ENCODE assay signal across 36 cellular contexts in the genomic region with DNA sequence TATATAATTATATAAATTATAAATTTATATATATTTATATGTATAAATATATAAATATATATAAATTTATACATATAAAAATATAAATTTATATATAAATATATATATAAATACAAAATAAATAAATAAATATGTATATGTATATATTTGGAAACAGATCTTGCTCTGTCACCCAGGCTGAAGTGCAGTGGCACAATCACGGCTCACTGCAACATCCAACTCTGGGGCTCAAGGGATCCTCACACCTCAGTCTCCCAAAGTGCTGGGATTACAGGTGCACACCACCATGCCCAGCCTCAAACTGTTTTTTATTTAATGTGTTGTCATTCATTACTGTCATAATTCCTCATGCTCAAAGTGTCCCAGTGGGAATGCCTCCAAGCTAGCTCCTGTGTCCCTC.
"Had no signal": no experiment of that assay in that cellular context is flagged by ENCODE, and none has a peak within 500 bp of the region (broad histone marks: within the 10 kb centered on the region; RNA-seq: fewer than 3 reads in every experiment).

No MANE protein-coding gene starts in this region.

- H3K27ac Mint-ChIP-seq: activated CD4-positive, alpha-beta T cell treated with anti-CD3 and anti-CD28 coated beads, Interleukin-2, amount 10 ng/mL, durations not matched to agents 24 days and 14 days; activated CD8-positive, alpha-beta T cell treated with anti-CD3 and anti-CD28 coated beads, Interleukin-2, amount 10 ng/mL, durations not matched to agents 7 days and 5 days; activated naive CD8-positive, alpha-beta T cell; activated naive CD8-positive, alpha-beta T cell treated with anti-CD3 and anti-CD28 coated beads, Interleukin-2, amount 50 U/mL, for 24 hours; activated T-cell treated with anti-CD3 and anti-CD28 coated beads, Interleukin-2, amount 50 U/mL, for 24 hours; activated T-helper 2 cell treated with anti-CD3 and anti-CD28 coated beads, Interferon-gamma antibody, Interleukin-2, Interleukin-4, amounts not matched to agents 10 μg/mL and 5 μg/mL and 100 μg/mL, durations not matched to agents 14 hours and 24 hours and 36 hours had no signal

- H3K4me2 ChIP-seq: KMS-11 had no signal

- H3K4me3 Mint-ChIP-seq: activated CD4-positive, alpha-beta T cell treated with anti-CD3 and anti-CD28 coated beads, Interleukin-2, amount 10 ng/mL, durations not matched to agents 24 days and 14 days; activated CD8-positive, alpha-beta T cell treated with anti-CD3 and anti-CD28 coated beads, Interleukin-2, amount 10 ng/mL, durations not matched to agents 7 days and 5 days; activated naive CD8-positive, alpha-beta T cell; activated naive CD8-positive, alpha-beta T cell treated with anti-CD3 and anti-CD28 coated beads, Interleukin-2, amount 50 U/mL, for 24 hours; activated T-cell treated with anti-CD3 and anti-CD28 coated beads, Interleukin-2, amount 50 U/mL, for 24 hours had no signal

- H3K9me3 Mint-ChIP-seq: activated CD4-positive, alpha-beta T cell treated with anti-CD3 and anti-CD28 coated beads, Interleukin-2, amount 10 ng/mL, durations not matched to agents 24 days and 14 days; activated naive CD8-positive, alpha-beta T cell treated with anti-CD3 and anti-CD28 coated beads, Interleukin-2, amount 50 U/mL, for 24 hours; activated T-cell treated with anti-CD3 and anti-CD28 coated beads, Interleukin-2, amount 50 U/mL, for 24 hours; activated T-helper 2 cell treated with anti-CD3 and anti-CD28 coated beads, Interferon-gamma antibody, Interleukin-2, Interleukin-4, amounts not matched to agents 10 μg/mL and 5 μg/mL and 100 μg/mL, durations not matched to agents 14 hours and 24 hours and 36 hours had no signal

- DNase-seq: activated CD4-positive, alpha-beta T cell treated with anti-CD3 and anti-CD28 coated beads for 1 hour; activated CD4-positive, alpha-beta T cell treated with anti-CD3 and anti-CD28 coated beads, Interleukin-2, amount 10 ng/mL, durations not matched to agents 24 days and 14 days; activated CD4-positive, alpha-beta T cell treated with anti-CD3 and anti-CD28 coated beads, Interleukin-2, amount 50 U/mL, for 48 hours; activated CD4-positive, CD25-positive, alpha-beta regulatory T cell; activated CD8-positive, alpha-beta T cell treated with anti-CD3 and anti-CD28 coated beads, Interleukin-2, amount 10 ng/mL, durations not matched to agents 7 days and 5 days; activated gamma-delta T cell; activated naive CD4-positive, alpha-beta T cell treated with Interleukin-2 at 50 U/mL for 16 hours; activated naive CD8-positive, alpha-beta T cell treated with anti-CD3 and anti-CD28 coated beads, Interleukin-2, amount 50 U/mL, for 24 hours; activated T-cell treated with anti-CD3 and anti-CD28 coated beads, Interleukin-2, amount 50 U/mL, for 24 hours; brain microvascular endothelial cell; central memory CD4-positive, alpha-beta T cell; NCI-H1048; NCI-H1105 treated with DMSO at 0.1 percent for 48 hours; NCI-H1436; NCI-H1694; NCI-H1930; NCI-H2081 treated with DMSO at 0.1 percent for 48 hours; NCI-H2171 treated with DMSO at 0.1 percent for 48 hours; NCI-H2227 treated with DMSO at 0.1 percent for 48 hours; NCI-H446; NCI-H510A treated with DMSO at 0.1 percent for 48 hours; NCI-H526 treated with DMSO at 0.1 percent for 48 hours; NCI-H82; NK-92 treated with Interleukin-12 subunit alpha and Interleukin-12 subunit beta, amount 100 ng/mL, for 24 hours; PC-3; Peyer's patch; RPMI8226; SIG-M5; SW 1271; T-helper 1 cell; T-helper 2 cell; T-helper 9 cell had no signal

- H3K36me3 ChIP-seq: brain microvascular endothelial cell, Peyer's patch had no signal

- H3K4me1 Mint-ChIP-seq: activated naive CD8-positive, alpha-beta T cell treated with anti-CD3 and anti-CD28 coated beads, Interleukin-2, amount 50 U/mL, for 24 hours had no signal

- H3K27ac ChIP-seq: brain microvascular endothelial cell, KMS-11, Peyer's patch, VCaP had no signal

- H3K4me1 ChIP-seq: Peyer's patch had no signal

- ATAC-seq: activated CD8-positive, alpha-beta T cell treated with anti-CD3 and anti-CD28 coated beads, Interleukin-2, amount 10 ng/mL, durations not matched to agents 7 days and 5 days; activated naive CD8-positive, alpha-beta T cell treated with anti-CD3 and anti-CD28 coated beads, Interleukin-2, amount 50 U/mL, for 24 hours; PC-3 had no signal

- H3K36me3 Mint-ChIP-seq: activated naive CD8-positive, alpha-beta T cell had no signal

- H3K4me3 ChIP-seq: Peyer's patch had no signal

- H3K27me3 ChIP-seq: brain microvascular endothelial cell, Peyer's patch had no signal
